ENCODE assay signal across 22 cellular contexts in the genomic region with DNA sequence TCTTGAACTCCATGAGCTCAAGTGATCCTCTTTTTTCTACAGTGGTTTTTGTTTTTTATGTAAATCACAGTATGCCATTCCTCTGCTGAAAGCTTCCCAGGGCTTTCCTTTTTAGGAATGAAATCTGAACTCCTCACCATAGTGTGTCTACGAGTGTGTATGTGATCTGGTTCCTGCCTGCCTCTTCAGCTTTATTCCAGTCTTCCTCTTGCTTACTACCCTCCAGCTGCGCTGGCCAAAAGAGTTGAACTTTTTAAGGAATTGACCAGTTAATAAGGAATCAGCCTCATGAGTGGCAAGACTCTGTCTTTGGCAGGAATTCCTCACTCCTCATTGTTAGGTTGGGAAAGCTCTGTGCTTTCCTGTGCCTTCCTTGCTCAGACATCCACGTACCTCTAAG. TPM values are rescaled to one million over a fixed set of nuclear protein-coding genes. Genes with fewer than 3 reads are reported as not detected.
DNase-seq lines count a peak whose midpoint lies in the region; ATAC-seq and TF ChIP-seq lines count a peak whose summit lies in the region.
"Had no signal": no experiment of that assay in that cellular context is flagged by ENCODE, and none has a peak within 500 bp of the region (broad histone marks: within the 10 kb centered on the region; RNA-seq: fewer than 3 reads in every experiment).

No MANE protein-coding gene starts in this region.

- H3K9me3 Mint-ChIP-seq in MCF 10A (ENCODE audit: unreplicated experiment) (no peaks in the 10 kb centered on the region), type B pancreatic cell (no peaks in the 10 kb centered on the region)
- H3K9me3 Mint-ChIP-seq: activated naive CD4-positive, alpha-beta T cell treated with anti-CD3 and anti-CD28 coated beads, Interleukin-2, amount 50 U/mL, for 72 hours; stimulated activated naive B cell treated with anti-CD40 and anti-IgM and Interleukin-4, amounts not matched to agents 10 μg/mL and 1 μg/mL and 100 μg/mL, for 72 hours had no signal

- POLR2A ChIA-PET in MCF 10A (lab: Yijun Ruan, JAX): interaction anchor here (0.6 to 1.3 kb wide), 3 partner anchors 42 to 126 kb away, joined by 3 to 5 read pairs (median 4); partner anchors contain the start of genes EGR4 and RAB11FIP5

- intact Hi-C loops in MCF 10A (cut with micrococcal nuclease): no loop called here
- intact Hi-C loops in mammary epithelial cell (cut with micrococcal nuclease): no loop called here

- 90% methylated on average over 3 of the region's 3 CpGs for WGBS in mammary epithelial cell (ENCODE audit: low coverage, missing lambda C conversion rate)

- DNase-seq in MCF 10A (ENCODE audit: unreplicated experiment) (no peak), mammary epithelial cell (no peak), SK-N-MC (ENCODE audit: low read depth, low spot score) (no peak), type B pancreatic cell (ENCODE audit: extremely low spot score, unreplicated experiment) (no peak), DMS79 (lab: John Stamatoyannopoulos, UW) (no peak), G401 (ENCODE audit: low spot score) (no peak)
- DNase-seq: activated CD8-positive, alpha-beta memory T cell treated with anti-CD3 and anti-CD28 coated beads, Interleukin-2, amount 50 U/mL, for 48 hours; COR-L47; effector CD4-positive, alpha-beta T cell; left lung; NCI-H146; stimulated activated naive B cell treated with anti-CD40 and anti-IgM and Interleukin-4, amounts not matched to agents 10 μg/mL and 1 μg/mL and 100 μg/mL, for 72 hours had no signal

- no TSS peak for BruUV-seq in MCF 10A (replicated peaks; lab: Mats Ljungman, UMichigan)
- no TSS peak for BruUV-seq in mammary epithelial cell (replicated peaks; lab: Mats Ljungman, UMichigan)

- peaks cover 12% of the 10 kb centered on the region for H4K20me1 ChIP-seq in mammary epithelial cell (ENCODE audit: insufficient read depth, low read length)

- no peak overlapping the region for H3K4me2 ChIP-seq in mammary epithelial cell (ENCODE audit: insufficient read depth, low read depth, low read length)

- in situ Hi-C loops in mammary epithelial cell (cut with MboI; ENCODE audit: low sequenced_read_pairs in 2 of 2): no loop called here
- in situ Hi-C loops in G401 (cut with HindIII; ENCODE audit: low sequenced_read_pairs): loop anchor here (5.0 kb wide), 1 partner anchor 54 kb away; the partner anchor contains the start of gene EGR4

- no peaks in the 10 kb centered on the region for H3K27me3 Mint-ChIP-seq in MCF 10A (ENCODE audit: insufficient read depth, unreplicated experiment)
- H3K27me3 Mint-ChIP-seq in type B pancreatic cell: no peaks in the 10 kb centered on the region
- H3K27me3 Mint-ChIP-seq: stimulated activated naive B cell treated with anti-CD40 and anti-IgM and Interleukin-4, amounts not matched to agents 10 μg/mL and 1 μg/mL and 100 μg/mL, for 72 hours had no signal

- no peak overlapping the region for H3K27ac ChIP-seq in mammary epithelial cell (ENCODE audit: insufficient read depth, low read depth, low read length)
- peak overlapping the region; percentile 17; the same call in 1 of the 2 replicates for H3K27ac ChIP-seq in SK-N-MC
- peak overlapping the region; percentile 6 for H3K27ac ChIP-seq in iPS-18a (ENCODE audit: low read length)
- H3K27ac ChIP-seq: left lung had no signal

- H3K36me3 Mint-ChIP-seq in MCF 10A (ENCODE audit: insufficient read depth, unreplicated experiment) (peaks cover 51% of the 10 kb centered on the region), type B pancreatic cell (peaks cover 3% of the 10 kb centered on the region)

- peaks cover 23% of the 10 kb centered on the region for H3K4me1 Mint-ChIP-seq in MCF 10A (ENCODE audit: insufficient read depth, unreplicated experiment)
- H3K4me1 Mint-ChIP-seq in type B pancreatic cell (ENCODE audit: unreplicated experiment): peaks cover 23% of the 10 kb centered on the region

- no peak overlapping the region for H3K9ac ChIP-seq in mammary epithelial cell (ENCODE audit: insufficient read depth, low read length)
- H3K9ac ChIP-seq in SK-N-MC (ENCODE audit: insufficient read length): peak overlapping the region; percentile 21
- H3K9ac ChIP-seq in iPS-18a (ENCODE audit: low read length): peak overlapping the region; percentile 44

- ATAC-seq in HG03457 (IDR thresholded peaks at IDR 0.05; ENCODE audit: unreplicated experiment): no peak
- ATAC-seq: activated CD4-positive, CD25-positive, alpha-beta regulatory T cell treated with anti-CD3 and anti-CD28 coated beads, Interleukin-2, amount 50 U/mL, for 24 hours; activated naive CD4-positive, alpha-beta T cell treated with anti-CD3 and anti-CD28 coated beads, Interleukin-2, amount 50 U/mL, for 72 hours; left lung; Right ventricle myocardium inferior; stimulated activated naive B cell treated with anti-CD40 and anti-IgM and Interleukin-4, amounts not matched to agents 10 μg/mL and 1 μg/mL and 100 μg/mL, for 72 hours had no signal

- H3K36me3 ChIP-seq in mammary epithelial cell (ENCODE audit: insufficient read depth, low read length) (peaks cover 16% of the 10 kb centered on the region), SK-N-MC (ENCODE audit: insufficient read depth, low read length) (peaks cover 74% of the 10 kb centered on the region), iPS-18a (ENCODE audit: control insufficient read depth, low read depth, low read length) (peaks cover 42% of the 10 kb centered on the region)

- H2AFZ ChIP-seq in mammary epithelial cell (ENCODE audit: low read depth, low read length): no peak overlapping the region

- CTCF ChIA-PET in MCF 10A (lab: Yijun Ruan, JAX): interaction anchor here (0.6 to 8.1 kb wide), 5 partner anchors 17 to 1728 kb away, joined by 3 to 36 read pairs (median 4); partner anchors contain the start of gene SMYD5
- CTCF ChIA-PET in mammary epithelial cell (lab: Charles Lee; ENCODE audit: low non-redundant PET): no interaction called here

- no peaks in the 10 kb centered on the region for H3K9me3 ChIP-seq in mammary epithelial cell (replicated peaks; ENCODE audit: insufficient read depth, low read length)
- no peaks in the 10 kb centered on the region for H3K9me3 ChIP-seq in SK-N-MC (ENCODE audit: low read depth, low read length)
- no peaks in the 10 kb centered on the region for H3K9me3 ChIP-seq in iPS-18a (ENCODE audit: control insufficient read depth, low read depth, low read length)
- H3K9me3 ChIP-seq: left lung had no signal

- peaks cover 21% of the 10 kb centered on the region for H3K4me1 ChIP-seq in mammary epithelial cell (ENCODE audit: insufficient read depth, low read length)
- peaks cover 15% of the 10 kb centered on the region for H3K4me1 ChIP-seq in iPS-18a (ENCODE audit: control insufficient read depth, low read depth, low read length)

- H3K27me3 ChIP-seq in mammary epithelial cell (ENCODE audit: insufficient read depth, low read length): no peaks in the 10 kb centered on the region
- H3K27me3 ChIP-seq in iPS-18a (ENCODE audit: control insufficient read depth, insufficient read depth, low read length): no peaks in the 10 kb centered on the region
- H3K27me3 ChIP-seq: left lung had no signal

- H3K4me3 ChIP-seq in mammary epithelial cell (replicated peaks in 1 of 3; ENCODE audit: insufficient read depth in 1 of 3, low read depth in 2 of 3, low read length in 3 of 3) (no peak overlapping the region), SK-N-MC (no peak overlapping the region), iPS-18a (ENCODE audit: low read length) (peak overlapping the region; percentile 34)
- H3K4me3 ChIP-seq: left lung had no signal

- H3K27ac Mint-ChIP-seq in MCF 10A (ENCODE audit: low read depth, unreplicated experiment) (peak overlapping the region; percentile 23), type B pancreatic cell (no peak overlapping the region)
- H3K27ac Mint-ChIP-seq: stimulated activated naive B cell treated with anti-CD40 and anti-IgM and Interleukin-4, amounts not matched to agents 10 μg/mL and 1 μg/mL and 100 μg/mL, for 72 hours had no signal

- TF ChIP-seq CTCF in MCF 10A (IDR thresholded peaks at IDR 0.05; ENCODE audit: unreplicated experiment) (no peak), mammary epithelial cell (conservative IDR thresholded peaks at IDR 0.05 in 1 of 2, IDR thresholded peaks at IDR 0.05 in 1 of 2; ENCODE audit: extremely low read depth in 1 of 2, insufficient read depth in 1 of 2, low read depth in 1 of 2, low read length in 2 of 2) (no peak), type B pancreatic cell (conservative IDR thresholded peaks at IDR 0.05) (no peak)

- dilution Hi-C loops in mammary epithelial cell (cut with HindIII; ENCODE audit: low sequenced_read_pairs): loop anchor here (5.0 kb wide), 1 partner anchor 54 kb away; the partner anchor contains the start of gene EGR4

- no peak overlapping the region for H3K4me3 Mint-ChIP-seq in MCF 10A (ENCODE audit: unreplicated experiment)
- H3K4me3 Mint-ChIP-seq in type B pancreatic cell: peak overlapping the region; percentile 33
- H3K4me3 Mint-ChIP-seq: stimulated activated naive B cell treated with anti-CD40 and anti-IgM and Interleukin-4, amounts not matched to agents 10 μg/mL and 1 μg/mL and 100 μg/mL, for 72 hours had no signal

- peaks cover 79% of the 10 kb centered on the region for H3K79me2 ChIP-seq in mammary epithelial cell (ENCODE audit: insufficient read depth, low read length)

RNA-seq across cellular contexts. Expression of gene CCT7, which starts 4.0 kb away (rescaled TPM):
- total RNA-seq in MCF 10A (2022) (468 and 495 TPM in 2 replicates), mammary epithelial cell (100 to 1,000 TPM; 204 to 348 TPM), type B pancreatic cell (ENCODE audit: low replicate concordance) (256 and 300 TPM in 2 replicates)
- polyA plus RNA-seq in mammary epithelial cell: 357 TPM
- 607 TPM for polyA minus RNA-seq in mammary epithelial cell
- total RNA-seq in G401 (2014; rRNA removed; shearing (Covaris generic)): 797 and 982 TPM in 2 replicates

RNA-seq across cellular contexts. Expression of gene PRADC1, which starts 5.1 kb away (rescaled TPM):
- total RNA-seq in MCF 10A (2022) (9.5 and 13.5 TPM in 2 replicates), mammary epithelial cell (10 to 100 TPM; 11.5 to 14.0 TPM), type B pancreatic cell (ENCODE audit: low replicate concordance) (16.3 and 19.6 TPM in 2 replicates)
- polyA plus RNA-seq in mammary epithelial cell: 15.4 TPM
- polyA minus RNA-seq in mammary epithelial cell: 8.5 TPM
- total RNA-seq in G401 (2014; rRNA removed; shearing (Covaris generic)): 21.9 and 33.7 TPM in 2 replicates

RNA-seq across cellular contexts. Expression of gene SMYD5, which starts 24.1 kb away (rescaled TPM):
- total RNA-seq in MCF 10A (2022) (26.5 and 34.4 TPM in 2 replicates), mammary epithelial cell (10 to 100 TPM; 19.5 to 31.7 TPM), type B pancreatic cell (ENCODE audit: low replicate concordance) (19.1 and 30.3 TPM in 2 replicates)
- 21.8 TPM for polyA plus RNA-seq in mammary epithelial cell
- polyA minus RNA-seq in mammary epithelial cell: 30.3 TPM
- 40.0 and 40.5 TPM in 2 replicates for total RNA-seq in G401 (2014; rRNA removed; shearing (Covaris generic))

RNA-seq across cellular contexts. Expression of gene NOTO, which starts 35.8 kb away (rescaled TPM):
- not detected in 2 replicates for total RNA-seq in MCF 10A (2022)
- total RNA-seq in mammary epithelial cell: not detected
- not detected for polyA plus RNA-seq in mammary epithelial cell
- polyA minus RNA-seq in mammary epithelial cell: not detected
- total RNA-seq in type B pancreatic cell (ENCODE audit: low replicate concordance): not detected in 2 replicates
- not detected in 2 replicates for total RNA-seq in G401 (2014; rRNA removed; shearing (Covaris generic))
- total RNA-seq: activated naive CD4-positive, alpha-beta T cell treated with anti-CD3 and anti-CD28 coated beads, Interleukin-2, amount 50 U/mL, for 72 hours; bronchial epithelial cell; left lung; LHCN-M2; posterior vena cava; Right ventricle myocardium inferior; T-helper 2 cell treated with Interferon-gamma antibody and Interleukin-4, amounts not matched to agents 100 ng/mL and 5 ng/mL, for 36 hours; urinary bladder had no signal

RNA-seq across cellular contexts. Expression of gene FBXO41, which starts 46.1 kb away (rescaled TPM):
- total RNA-seq in MCF 10A (2022) (3.7 and 4.4 TPM in 2 replicates), mammary epithelial cell (1 to 10 TPM; 6.7 to 8.9 TPM), type B pancreatic cell (ENCODE audit: low replicate concordance) (5.2 and 5.5 TPM in 2 replicates)
- 4.5 TPM for polyA plus RNA-seq in mammary epithelial cell
- polyA minus RNA-seq in mammary epithelial cell: 18.5 TPM
- 3.6 and 11.1 TPM in 2 replicates for total RNA-seq in G401 (2014; rRNA removed; shearing (Covaris generic))
